17 cellular contexts compared by ENCODE assay signal in genomic region chr17:78438271-78438691, GRCh38.
"Had no signal": no experiment of that assay in that cellular context is flagged by ENCODE, and none has a peak within 500 bp of the region (broad histone marks: within the 10 kb centered on the region; RNA-seq: fewer than 3 reads in every experiment).

No MANE protein-coding gene starts in this region.

- H3K4me3 Mint-ChIP-seq: brain; dendritic cell treated with granulocyte-macrophage colony-stimulating factor and Interleukin-4, amounts not matched to agents 40 ng/mL and 50 ng/mL, for 4 days; stimulated activated naive CD8-positive, alpha-beta T cell treated with anti-CD3 and anti-CD28 coated beads, Interleukin-15, Interleukin-2, amounts not matched to agents 100 ng/mL and 50 ng/mL, for 24 hours; WTC11 had no signal

- H3K27ac ChIP-seq: psoas muscle, SK-N-MC, testis, upper lobe of right lung had no signal

- H3K27ac Mint-ChIP-seq: dendritic cell treated with granulocyte-macrophage colony-stimulating factor and Interleukin-4, amounts not matched to agents 40 ng/mL and 50 ng/mL, for 4 days had no signal

- DNase-seq: activated CD4-positive, alpha-beta T cell treated with anti-CD3 and anti-CD28 coated beads, Interleukin-2, amount 50 U/mL, for 4 hours; activated naive CD4-positive, alpha-beta T cell treated with anti-CD3 and anti-CD28 coated beads, Interleukin-2, amount 50 U/mL, for 16 hours; amniotic stem cell; cerebellar nuclear complex; kidney; left ventricle myocardium superior; occipital lobe; psoas muscle; stimulated activated CD4-positive, alpha-beta T cell treated with anti-CD3 and anti-CD28 coated beads, Interleukin-2, amount 100 ng/mL, for 24 hours; testis; upper lobe of right lung had no signal

- H3K9me3 Mint-ChIP-seq: dendritic cell treated with granulocyte-macrophage colony-stimulating factor and Interleukin-4, amounts not matched to agents 40 ng/mL and 50 ng/mL, for 4 days; stimulated activated naive CD8-positive, alpha-beta T cell treated with anti-CD3 and anti-CD28 coated beads, Interleukin-15, Interleukin-2, amounts not matched to agents 100 ng/mL and 50 ng/mL, for 24 hours had no signal

- H3K27me3 ChIP-seq: testis, upper lobe of right lung had no signal

- ATAC-seq: left ventricle myocardium superior, psoas muscle, sciatic nerve, upper lobe of right lung had no signal

- H3K9me3 ChIP-seq: psoas muscle, testis, upper lobe of right lung had no signal

- H3K36me3 Mint-ChIP-seq: brain, WTC11 had no signal

- H3K36me3 ChIP-seq: upper lobe of right lung had no signal

- H3K4me3 ChIP-seq: psoas muscle, SK-N-MC, testis, upper lobe of right lung had no signal

- H3K4me1 ChIP-seq: testis had no signal

- H3K27me3 Mint-ChIP-seq: brain; stimulated activated naive CD8-positive, alpha-beta T cell treated with anti-CD3 and anti-CD28 coated beads, Interleukin-15, Interleukin-2, amounts not matched to agents 100 ng/mL and 50 ng/mL, for 24 hours had no signal
